15 cellular contexts compared by ENCODE assay signal in genomic region chr5:113232246-113232645, GRCh38.
DNase-seq lines count a peak whose midpoint lies in the region; ATAC-seq and TF ChIP-seq lines count a peak whose summit lies in the region.
"Had no signal": no experiment of that assay in that cellular context is flagged by ENCODE, and none has a peak within 500 bp of the region (broad histone marks: within the 10 kb centered on the region; RNA-seq: fewer than 3 reads in every experiment).

No MANE protein-coding gene starts in this region.

- 26 to 36% methylated on average over 2 of the region's 2 CpGs for WGBS in heart right ventricle, 2 donors
- WGBS in smooth muscle cell (ENCODE audit: low lambda C conversion rate), result 67% methylated on average over 2 of the region's 2 CpGs

- H3K36me3 Mint-ChIP-seq in HFFc6 (ENCODE audit: low read depth), result no peaks in the 10 kb centered on the region

- no peaks in the 10 kb centered on the region for H3K27me3 Mint-ChIP-seq in HFFc6 (ENCODE audit: insufficient read depth)

- no peak overlapping the region for H2AFZ ChIP-seq in HCT116 (ENCODE audit: low read depth, low read length, poor library complexity, severe bottlenecking)
- no peak overlapping the region for H2AFZ ChIP-seq in smooth muscle cell (ENCODE audit: low read depth)

- no peaks in the 10 kb centered on the region for H3F3A ChIP-seq in smooth muscle cell (ENCODE audit: low read depth)

- H3K9me2 ChIP-seq in HCT116 (ENCODE audit: insufficient read depth), result no peaks in the 10 kb centered on the region

- POLR2A ChIA-PET in HCT116 (lab: Charles Lee), result no interaction called here

- RAD21 ChIA-PET in HCT116 (lab: Charles Lee; ENCODE audit: low non-redundant PET in 1 of 2, low total read pairs in 2 of 2, uncharacterized antibody in 2 of 2, unreplicated experiment in 2 of 2), result no interaction called here

- H3K4me3 ChIP-seq in HCT116 (replicated peaks in 1 of 2; ENCODE audit: low read depth in 1 of 2, low read length in 2 of 2), result no peak overlapping the region
- no peak overlapping the region for H3K4me3 ChIP-seq in WERI-Rb-1 (ENCODE audit: low read depth, low read length)
- no peak overlapping the region for H3K4me3 ChIP-seq in heart right ventricle
- H3K4me3 ChIP-seq in smooth muscle cell, result no peak overlapping the region
- H3K4me3 ChIP-seq: ascending aorta, BLaER1, dorsolateral prefrontal cortex, mucosa of descending colon, pancreas had no signal

- CTCF ChIA-PET in HCT116 (lab: Charles Lee), result no interaction called here

- H3K9me3 Mint-ChIP-seq in HFFc6, result no peaks in the 10 kb centered on the region

- TF ChIP-seq CTCF in HCT116 (IDR thresholded peaks at IDR 0.05 in 2 of 3, conservative IDR thresholded peaks at IDR 0.05 in 1 of 3; ENCODE audit: borderline replicate concordance in 1 of 3, insufficient read depth in 1 of 3, low read depth in 2 of 3, low read length in 2 of 3) (no peak), WERI-Rb-1 (IDR thresholded peaks at IDR 0.05; ENCODE audit: low read depth, low read length) (no peak), heart right ventricle (IDR thresholded peaks at IDR 0.05) (no peak), smooth muscle cell (IDR thresholded peaks at IDR 0.05; ENCODE audit: borderline replicate concordance, insufficient read depth, poor library complexity, severe bottlenecking) (no peak), HFFc6 (IDR thresholded peaks at IDR 0.05) (no peak)

- H3K4me1 ChIP-seq in HCT116 (ENCODE audit: control insufficient read depth in 1 of 2, insufficient read depth in 2 of 2, low read length in 2 of 2) (peaks cover 35 to 59% of the 10 kb centered on the region in 2 experiments), heart right ventricle (peaks cover 0 to 68% (median 60%) of the 10 kb centered on the region in 9 donors), smooth muscle cell (ENCODE audit: low read depth) (peaks cover 10% of the 10 kb centered on the region)
- H3K4me1 ChIP-seq: BLaER1, pancreas had no signal

- no TSS peak for BruUV-seq in HCT116 (replicated peaks; lab: Mats Ljungman, UMichigan)

- ATAC-seq in HCT116 (peak; percentile 30; the same call in 1 of the 2 replicates), heart right ventricle (peak; percentile 37 to 83 (median 62)), GM18907 (IDR thresholded peaks at IDR 0.05; ENCODE audit: unreplicated experiment) (no peak)
- ATAC-seq: mucosa of descending colon had no signal

- H3K27me3 ChIP-seq in HCT116 (ENCODE audit: insufficient read depth, low read length) (no peaks in the 10 kb centered on the region), WERI-Rb-1 (ENCODE audit: insufficient read depth, low read depth, severe bottlenecking) (no peaks in the 10 kb centered on the region), heart right ventricle (no peaks in the 10 kb centered on the region), smooth muscle cell (ENCODE audit: low read depth) (no peaks in the 10 kb centered on the region)
- H3K27me3 ChIP-seq: ascending aorta, BLaER1, dorsolateral prefrontal cortex, pancreas had no signal

- H3K79me2 ChIP-seq in HCT116 (ENCODE audit: insufficient read depth, low read length) (no peaks in the 10 kb centered on the region), smooth muscle cell (ENCODE audit: low read depth) (no peaks in the 10 kb centered on the region)

- no peak for TF ChIP-seq RAD21 in HCT116 (IDR thresholded peaks at IDR 0.05; ENCODE audit: low read depth)

- no peak overlapping the region for H3K4me3 Mint-ChIP-seq in HFFc6

- peaks cover 22% of the 10 kb centered on the region for H3K4me1 Mint-ChIP-seq in HFFc6 (ENCODE audit: low read depth)

- H3K4me2 ChIP-seq in HCT116 (ENCODE audit: low read length), result peak overlapping the region; percentile 40
- peak overlapping the region; percentile 58 for H3K4me2 ChIP-seq in smooth muscle cell
- H3K4me2 ChIP-seq: BLaER1 had no signal

- H3K27ac ChIP-seq in HCT116 (ENCODE audit: low read depth, low read length) (no peak overlapping the region), WERI-Rb-1 (peak overlapping the region; percentile 96), heart right ventricle (peak overlapping the region in 4 of 10 donors; percentile 18 to 39 (median 24)), smooth muscle cell (ENCODE audit: low read depth) (peak overlapping the region; percentile 58)
- H3K27ac ChIP-seq: ascending aorta, BLaER1, dorsolateral prefrontal cortex, pancreas had no signal

- H3K27ac Mint-ChIP-seq in HFFc6, result no peak overlapping the region

- H3K36me3 ChIP-seq in HCT116 (ENCODE audit: control insufficient read depth in 1 of 2, insufficient read depth in 2 of 2, low read length in 2 of 2) (no peaks in the 10 kb centered on the region), WERI-Rb-1 (peaks cover 36% of the 10 kb centered on the region), heart right ventricle (no peaks in the 10 kb centered on the region), smooth muscle cell (ENCODE audit: low read depth) (no peaks in the 10 kb centered on the region)
- H3K36me3 ChIP-seq: ascending aorta, BLaER1, pancreas had no signal

- H3K9ac ChIP-seq in HCT116 (ENCODE audit: low read length) (no peak overlapping the region), smooth muscle cell (ENCODE audit: low read depth) (no peak overlapping the region)
- H3K9ac ChIP-seq: BLaER1 had no signal

- H4K20me1 ChIP-seq in HCT116 (ENCODE audit: insufficient read depth), result no peaks in the 10 kb centered on the region
- H4K20me1 ChIP-seq in smooth muscle cell (ENCODE audit: low read depth), result peaks cover 11% of the 10 kb centered on the region
- H4K20me1 ChIP-seq: BLaER1 had no signal

- H3K9me3 ChIP-seq in HCT116 (ENCODE audit: control insufficient read depth in 1 of 2, insufficient read depth in 1 of 2, low read depth in 1 of 2, low read length in 2 of 2), result no peaks in the 10 kb centered on the region
- no peaks in the 10 kb centered on the region for H3K9me3 ChIP-seq in WERI-Rb-1 (ENCODE audit: severe bottlenecking)
- H3K9me3 ChIP-seq in heart right ventricle, result no peaks in the 10 kb centered on the region
- H3K9me3 ChIP-seq in smooth muscle cell (replicated peaks; ENCODE audit: low read depth), result no peaks in the 10 kb centered on the region
- H3K9me3 ChIP-seq: ascending aorta, BLaER1, mucosa of descending colon, pancreas had no signal

- DNase-seq in HCT116 (ENCODE audit: low read depth, low spot score), result no peak
- DNase-seq in WERI-Rb-1, result no peak
- DNase-seq in heart right ventricle, result no peak
- DNase-seq in smooth muscle cell (lab: John Stamatoyannopoulos, UW; ENCODE audit: unreplicated experiment), result no peak
- no peak for DNase-seq in HFFc6
- no peak for DNase-seq in NCI-H774 (lab: John Stamatoyannopoulos, UW)
- DNase-seq: activated effector memory CD4-positive, alpha-beta T cell treated with anti-CD3 and anti-CD28 coated beads, Interleukin-2, amount 50 U/mL, for 16 hours; DND-41; dorsolateral prefrontal cortex; mucosa of descending colon; stimulated activated CD4-positive, alpha-beta T cell treated with anti-CD3 and anti-CD28 coated beads, Interleukin-15, amount 100 ng/mL, for 24 hours had no signal

- TF ChIP-seq POLR2A in HCT116 (IDR thresholded peaks at IDR 0.05; ENCODE audit: borderline replicate concordance, extremely low read depth, insufficient read depth, insufficient read length), result no peak

- intact Hi-C loops in HCT116 (cut with micrococcal nuclease) (no loop called here), heart right ventricle (cut with DNase I) (no loop called here)

TF ChIP-seq in HCT116, 20 proteins besides CTCF, POLR2A, EP300 and RAD21:
- TF ChIP-seq REST (IDR thresholded peaks at IDR 0.05; ENCODE audit: low read depth) (no peak), ATF3 (IDR thresholded peaks at IDR 0.05) (no peak)
